In genomic region chr5:179344301-179345178, GRCh38 we compare ENCODE assay signal across 9 cellular contexts. TPM values are rescaled to one million over a fixed set of nuclear protein-coding genes. Genes with fewer than 3 reads are reported as not detected.
DNase-seq lines count a peak whose midpoint lies in the region; ATAC-seq and TF ChIP-seq lines count a peak whose summit lies in the region.
"Had no signal": no experiment of that assay in that cellular context is flagged by ENCODE, and none has a peak within 500 bp of the region (broad histone marks: within the 10 kb centered on the region; RNA-seq: fewer than 3 reads in every experiment).

No MANE protein-coding gene starts in this region.

- peak overlapping the region; percentile 96 for H3K4me2 ChIP-seq in GM23248 (ENCODE audit: unreplicated experiment)

- peaks cover 50% of the 10 kb centered on the region for H3K27me3 Mint-ChIP-seq in activated CD4-positive, alpha-beta memory T cell treated with anti-CD3 and anti-CD28 coated beads for 36 hours

- no peak for TF ChIP-seq CTCF in astrocyte of the spinal cord (IDR thresholded peaks at IDR 0.05; ENCODE audit: low read depth, low read length)

- CTCF ChIA-PET in activated CD4-positive, alpha-beta memory T cell treated with anti-CD3 and anti-CD28 coated beads for 36 hours (lab: Charles Lee): interaction anchor here (0.6 to 1.3 kb wide), 2 partner anchors 149 to 1337 kb away, joined by 3 to 4 read pairs; no protein-coding TSS in a partner anchor

- no peak overlapping the region for H3K4me3 Mint-ChIP-seq in activated CD4-positive, alpha-beta memory T cell treated with anti-CD3 and anti-CD28 coated beads for 36 hours

- no peaks in the 10 kb centered on the region for H3K9me2 ChIP-seq in GM23248 (ENCODE audit: insufficient read depth)

- H3K9me3 Mint-ChIP-seq in activated CD4-positive, alpha-beta memory T cell treated with anti-CD3 and anti-CD28 coated beads for 36 hours: no peaks in the 10 kb centered on the region

- intact Hi-C loops in left colon (cut with DNase I, micrococcal nuclease): loop anchor here in 1 of 2 donors (10.0 kb wide), 1 partner anchor 180 kb away; no protein-coding TSS in a partner anchor
- intact Hi-C loops in activated CD4-positive, alpha-beta memory T cell treated with anti-CD3 and anti-CD28 coated beads for 36 hours (cut with micrococcal nuclease): no loop called here

- no peaks in the 10 kb centered on the region for H4K20me1 ChIP-seq in GM23248 (ENCODE audit: insufficient read depth)

- POLR2A ChIA-PET in activated CD4-positive, alpha-beta memory T cell treated with anti-CD3 and anti-CD28 coated beads for 36 hours (lab: Charles Lee): interaction anchor here (1.1 kb wide), 1 partner anchor 206 kb away, joined by 3 read pairs; the partner anchor contains the start of gene RUFY1

- H3K9ac ChIP-seq in GM23248 (peak overlapping the region; percentile 91), skeletal muscle tissue (ENCODE audit: low read depth in 1 of 3, low read length in 3 of 3) (peak overlapping the region; percentile 62 to 74 (median 69))

- H3K4me1 ChIP-seq in GM23248 (ENCODE audit: insufficient read depth) (peaks cover 14% of the 10 kb centered on the region; the same call in 1 of the 2 replicates), skeletal muscle tissue (ENCODE audit: control insufficient read depth in 3 of 3, insufficient read depth in 3 of 3, low read length in 3 of 3) (peaks cover 15 to 26% (median 17%) of the 10 kb centered on the region in 3 donors)

- peak overlapping the region; percentile 61 for H2AFZ ChIP-seq in GM23248

- H3K79me2 ChIP-seq in GM23248 (ENCODE audit: insufficient read depth): peaks cover 51% of the 10 kb centered on the region

- no peaks in the 10 kb centered on the region for H3K36me3 Mint-ChIP-seq in activated CD4-positive, alpha-beta memory T cell treated with anti-CD3 and anti-CD28 coated beads for 36 hours

- H3K27ac Mint-ChIP-seq in activated CD4-positive, alpha-beta memory T cell treated with anti-CD3 and anti-CD28 coated beads for 36 hours: no peak overlapping the region

- peak overlapping the region; percentile 85 for H3K4me3 ChIP-seq in GM23248
- H3K4me3 ChIP-seq in astrocyte of the spinal cord (ENCODE audit: low read depth, low read length): peak overlapping the region; percentile 48
- peak overlapping the region; percentile 54 to 67 (median 62) for H3K4me3 ChIP-seq in skeletal muscle tissue (ENCODE audit: low read length in 3 of 3)
- H3K4me3 ChIP-seq: K562 had no signal

- H3K27ac ChIP-seq in GM23248: peak overlapping the region; percentile 43
- peak overlapping the region; percentile 40 for H3K27ac ChIP-seq in skeletal muscle tissue (ENCODE audit: low read depth, low read length)

- DNase-seq in GM23248 (peak; percentile 67), astrocyte of the spinal cord (ENCODE audit: low read depth, low spot score) (no peak), iPS-NIHi11 (ENCODE audit: low spot score) (peak; percentile 54), left colon (no peak)
- DNase-seq in activated CD4-positive, alpha-beta memory T cell treated with anti-CD3 and anti-CD28 coated beads for 36 hours: no peak

- no peaks in the 10 kb centered on the region for H3K27me3 ChIP-seq in GM23248 (replicated peaks; ENCODE audit: insufficient read depth)
- peaks cover 15 to 62% (median 49%) of the 10 kb centered on the region in 3 donors for H3K27me3 ChIP-seq in skeletal muscle tissue (ENCODE audit: control insufficient read depth in 3 of 3, insufficient read depth in 3 of 3, low read length in 3 of 3)

- H3K9me3 ChIP-seq in GM23248 (ENCODE audit: low read depth) (no peaks in the 10 kb centered on the region), skeletal muscle tissue (ENCODE audit: control insufficient read depth in 3 of 3, low read length in 3 of 3) (no peaks in the 10 kb centered on the region)

- peaks cover 7% of the 10 kb centered on the region for H3K4me1 Mint-ChIP-seq in activated CD4-positive, alpha-beta memory T cell treated with anti-CD3 and anti-CD28 coated beads for 36 hours (ENCODE audit: low read depth)

- peaks cover 7% of the 10 kb centered on the region; the same call in 1 of the 2 replicates for H3F3A ChIP-seq in GM23248 (ENCODE audit: insufficient read depth)

- no peaks in the 10 kb centered on the region for H3K36me3 ChIP-seq in GM23248 (ENCODE audit: low read depth)
- H3K36me3 ChIP-seq in skeletal muscle tissue (ENCODE audit: control insufficient read depth in 3 of 3, insufficient read depth in 3 of 3, low read length in 3 of 3): no peaks in the 10 kb centered on the region

- 0 to 2% methylated on average over 41 to 51 of the region's 92 CpGs for WGBS in GM23248 (ENCODE audit: low coverage in 1 of 2, low lambda C conversion rate in 2 of 2, missing lambda C conversion rate in 2 of 2), 2 experiments

- in situ Hi-C loops in GM23248 (cut with MboI) (loop anchor here (10.0 kb wide), 1 partner anchor 180 kb away; no protein-coding TSS in a partner anchor), astrocyte of the spinal cord (cut with HindIII; ENCODE audit: low sequenced_read_pairs) (no loop called here)

- ATAC-seq in GM21526 (IDR thresholded peaks at IDR 0.05; ENCODE audit: low FRiP score, unreplicated experiment) (no peak), GM21717 (IDR thresholded peaks at IDR 0.05; ENCODE audit: unreplicated experiment) (no peak), left colon (no peak)

RNA-seq across cellular contexts. Expression of gene ADAMTS2, which starts 0.7 kb away (rescaled TPM):
- 132 and 141 TPM in 2 replicates for total RNA-seq in GM23248 (2014; rRNA removed; shearing (Covaris generic))
- 61.3 and 62.0 TPM in 2 replicates for polyA plus RNA-seq in GM23248 (2016; fragmentation: Nextera tagmentation; extraction: Ambion mirVana)
- total RNA-seq in skeletal muscle tissue (29.7 TPM), left colon (1 to 10 TPM; 2.6 to 4.4 TPM)
- total RNA-seq in activated CD4-positive, alpha-beta memory T cell treated with anti-CD3 and anti-CD28 coated beads for 36 hours: not detected
- total RNA-seq: K562 had no signal
- polyA plus RNA-seq: K562 had no signal

Comparison
In these comparisons a context has a peak if more than half of its experiments do, and no peak if none do; other contexts are left out.
1. DNase-seq: peak in GM23248 (single experiment) and iPS-NIHi11 (single experiment); none in astrocyte of the spinal cord (single experiment), left colon (0 of 2) and activated CD4-positive, alpha-beta memory T cell treated with anti-CD3 and anti-CD28 coated beads for 36 hours (single experiment).
2. Peak in every context shown above with its lines, with median percentiles within 50 percentile points of each other: H3K4me3 ChIP-seq.